11 cellular contexts compared by ENCODE assay signal in the genomic region with DNA sequence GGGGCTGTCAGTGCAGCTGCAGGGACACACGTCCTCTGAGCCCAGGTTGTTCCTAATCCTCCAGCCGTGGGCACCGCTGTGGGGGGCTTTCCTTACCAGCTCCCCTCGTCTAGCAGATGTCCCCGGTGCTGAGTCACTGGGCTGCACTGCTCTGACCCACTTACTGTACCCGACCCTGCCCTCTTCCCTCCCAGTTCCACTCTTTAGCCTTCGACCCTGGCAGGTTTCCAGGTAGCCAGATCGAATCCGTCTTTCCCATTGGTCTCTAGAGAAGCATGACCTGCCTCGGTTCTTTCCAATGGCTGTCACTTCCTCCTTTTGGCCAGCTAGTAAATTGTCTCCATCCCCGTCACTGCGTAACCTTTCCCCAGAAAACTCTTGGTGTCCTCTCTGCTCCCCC. TPM values are rescaled to one million over a fixed set of nuclear protein-coding genes. Genes with fewer than 3 reads are reported as not detected.
A peak's percentile ranks its signal among the peaks of the same experiment; 100 is the strongest.
DNase-seq lines count a peak whose midpoint lies in the region; ATAC-seq, FAIRE-seq and TF ChIP-seq lines count a peak whose summit lies in the region.
"Had no signal": no experiment of that assay in that cellular context is flagged by ENCODE, and none has a peak within 500 bp of the region (broad histone marks: within the 10 kb centered on the region; RNA-seq: fewer than 3 reads in every experiment).

No MANE protein-coding gene starts in this region.

- no peak overlapping the region for H3K4me2 ChIP-seq in HepG2 (ENCODE audit: low read depth, low read length)

- H3K4me1 Mint-ChIP-seq in naive B cell, result peaks cover 11 to 26% (median 24%) of the 10 kb centered on the region in 3 donors

- CTCF ChIA-PET in HepG2 (lab: Yijun Ruan, JAX; ENCODE audit: low intra/inter-chr PET ratio, low total read pairs), result no interaction called here

- H3K9me3 Mint-ChIP-seq in naive B cell, result no peaks in the 10 kb centered on the region

- TF ChIP-seq RAD21 in liver (IDR thresholded peaks at IDR 0.05) (no peak), HepG2 (CRISPR knock-in tag; IDR thresholded peaks at IDR 0.05) (no peak)

- BruUV-seq in HepG2 (replicated peaks; lab: Mats Ljungman, UMichigan), result no TSS peak

- DNase-seq in HepG2 (ENCODE audit: low spot score) (no peak), dermis blood vessel endothelial cell (peak; percentile 58), naive B cell (no peak), vagina (ENCODE audit: extremely low spot score in 2 of 2) (no peak), kidney glomerular epithelial cell (lab: John Stamatoyannopoulos, UW) (no peak), middle frontal gyrus (ENCODE audit: extremely low spot score, low spot score) (no peak), NCI-H2171 treated with DMSO at 0.1 percent for 48 hours (lab: John Stamatoyannopoulos, UW) (no peak)
- DNase-seq: T1000 had no signal

- 44% methylated on average over 12 of the region's 12 CpGs for WGBS in liver
- 66% methylated on average over 12 of the region's 12 CpGs for WGBS in HepG2 (ENCODE audit: low lambda C conversion rate)

- H3K9me3 ChIP-seq in liver (ENCODE audit: control insufficient read depth in 4 of 4, low read length in 3 of 4), result no peaks in the 10 kb centered on the region
- no peaks in the 10 kb centered on the region for H3K9me3 ChIP-seq in HepG2 (ENCODE audit: low read length)
- no peaks in the 10 kb centered on the region for H3K9me3 ChIP-seq in vagina
- H3K9me3 ChIP-seq: neutrophil had no signal

- H3K36me3 Mint-ChIP-seq in naive B cell, result peaks cover 5 to 11% of the 10 kb centered on the region in 2 donors

- no peak overlapping the region for H3K4me3 Mint-ChIP-seq in naive B cell

- H3K27me3 ChIP-seq in liver (ENCODE audit: control insufficient read depth in 4 of 4, insufficient read depth in 4 of 4, low read length in 3 of 4) (no peaks in the 10 kb centered on the region), HepG2 (ENCODE audit: control insufficient read depth in 1 of 2, insufficient read depth in 2 of 2, low read length in 2 of 2) (no peaks in the 10 kb centered on the region), vagina (no peaks in the 10 kb centered on the region)
- H3K27me3 ChIP-seq: neutrophil had no signal

- H3K36me3 ChIP-seq in liver (ENCODE audit: control insufficient read depth in 4 of 4, insufficient read depth in 3 of 4, low read depth in 1 of 4, low read length in 3 of 4), result peaks cover 0 to 4% (median under 1%) of the 10 kb centered on the region in 4 donors
- H3K36me3 ChIP-seq in HepG2 (replicated peaks in 1 of 2; ENCODE audit: control insufficient read depth in 1 of 2, insufficient read depth in 2 of 2, low read length in 2 of 2), result peaks cover 0 to 2% of the 10 kb centered on the region in 2 experiments; a peak in 1 of 5 replicates
- peaks cover 0 to 10% of the 10 kb centered on the region in 2 donors for H3K36me3 ChIP-seq in vagina

- H3K9ac ChIP-seq in liver (ENCODE audit: low read depth in 1 of 2, low read length in 2 of 2), result no peak overlapping the region
- no peak overlapping the region for H3K9ac ChIP-seq in HepG2 (ENCODE audit: insufficient read depth, low read depth, low read length)

- H3K27me3 Mint-ChIP-seq in naive B cell, result no peaks in the 10 kb centered on the region

- H2AFZ ChIP-seq in HepG2 (ENCODE audit: low read length), result no peak overlapping the region

- no peak for FAIRE-seq in HepG2 (lab: Jason Lieb, UNC)

- TF ChIP-seq CTCF in liver (IDR thresholded peaks at IDR 0.05; ENCODE audit: low read depth, low read length, missing input control) (no peak), HepG2 (CRISPR knock-in tag; IDR thresholded peaks at IDR 0.05) (no peak), vagina (IDR thresholded peaks at IDR 0.05) (no peak)

- ATAC-seq in HepG2, result no peak
- no peak for ATAC-seq in naive B cell (ENCODE audit: low read depth in 2 of 2)

- no peak for TF ChIP-seq EP300 in HepG2 (IDR thresholded peaks at IDR 0.05; ENCODE audit: low read depth in 2 of 2, low read length in 2 of 2)
- TF ChIP-seq EP300 in HepG2 (CRISPR knock-in tag; IDR thresholded peaks at IDR 0.05; ENCODE audit: borderline replicate concordance), result no peak

- H3K27ac ChIP-seq in liver (ENCODE audit: low read depth in 1 of 2, low read length in 2 of 2) (peak overlapping the region; percentile 2 to 36), HepG2 (ENCODE audit: extremely low read length, insufficient read depth, low read length) (no peak overlapping the region), vagina (peak overlapping the region; percentile 71)
- H3K27ac ChIP-seq: C4-2B, neutrophil had no signal

- POLR2A ChIA-PET in HepG2 (lab: Yijun Ruan, JAX), result no interaction called here

- TF ChIP-seq POLR2A in HepG2 (IDR thresholded peaks at IDR 0.05; ENCODE audit: insufficient read depth in 1 of 2, low read depth in 2 of 2, low read length in 2 of 2), result no peak
- no peak for TF ChIP-seq POLR2A in vagina (IDR thresholded peaks at IDR 0.05)

- peak overlapping the region in 4 of 6 donors; percentile 8 to 88 (median 68) for H3K27ac Mint-ChIP-seq in naive B cell

- no peaks in the 10 kb centered on the region for H4K20me1 ChIP-seq in HepG2 (ENCODE audit: insufficient read depth, low read length)

- intact Hi-C loops in HepG2 (cut with micrococcal nuclease; ENCODE audit: unreplicated experiment), result no loop called here
- intact Hi-C loops in vagina (cut with DNase I), result no loop called here

- in situ Hi-C loops in HepG2 (cut with HindIII; ENCODE audit: extremely low pct_ligation_motif_present, low pct_unique_long_range_greater_than_20kb), result no loop called here

- no peaks in the 10 kb centered on the region for H3K79me2 ChIP-seq in HepG2 (ENCODE audit: insufficient read depth, low read length)

- H3K4me1 ChIP-seq in liver (ENCODE audit: control insufficient read depth in 4 of 4, insufficient read depth in 4 of 4, low read length in 3 of 4) (peaks cover 0 to 6% (median 3%) of the 10 kb centered on the region in 4 donors), HepG2 (ENCODE audit: insufficient read depth, low read length) (peaks cover 7% of the 10 kb centered on the region; the same call in 1 of the 2 replicates), vagina (peaks cover 68% of the 10 kb centered on the region)

- H3K4me3 ChIP-seq in liver (ENCODE audit: low read depth in 1 of 3, low read length in 3 of 3) (no peak overlapping the region), HepG2 (replicated peaks in 1 of 3; ENCODE audit: insufficient read depth in 1 of 3, low read depth in 2 of 3, low read length in 3 of 3) (no peak overlapping the region), vagina (no peak overlapping the region)

TF ChIP-seq in liver, 16 proteins besides CTCF, POLR2A, EP300 and RAD21 (continues in another document):
- TF ChIP-seq RXRA (IDR thresholded peaks at IDR 0.05) (peak in 1 of 2 donors; percentile 73), FOXA1 (IDR thresholded peaks at IDR 0.05) (no peak), SP1 (IDR thresholded peaks at IDR 0.05) (peak; percentile 29), YY1 (IDR thresholded peaks at IDR 0.05) (peak; percentile 75), NR2F2 (IDR thresholded peaks at IDR 0.05) (peak; percentile 9)
- TF ChIP-seq, protein P1, sequence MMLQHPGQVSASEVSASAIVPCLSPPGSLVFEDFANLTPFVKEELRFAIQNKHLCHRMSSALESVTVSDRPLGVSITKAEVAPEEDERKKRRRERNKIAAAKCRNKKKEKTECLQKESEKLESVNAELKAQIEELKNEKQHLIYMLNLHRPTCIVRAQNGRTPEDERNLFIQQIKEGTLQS (IDR thresholded peaks at IDR 0.05), result no peak

TF ChIP-seq in HepG2, 621 proteins besides CTCF, POLR2A, EP300 and RAD21 (continues in another document):
- TF ChIP-seq ZNF678 (CRISPR knock-in tag; IDR thresholded peaks at IDR 0.05), result no peak
- no peak for TF ChIP-seq ZZZ3 (CRISPR knock-in tag; IDR thresholded peaks at IDR 0.05; ENCODE audit: borderline replicate concordance)
- no peak for TF ChIP-seq RBM39 (IDR thresholded peaks at IDR 0.05; ENCODE audit: low read depth, low read length, poor library complexity, severe bottlenecking)

RNA-seq across cellular contexts. Expression of a gene that starts 48.4 kb away (rescaled TPM):
- total RNA-seq in liver (1 to 10 TPM; 4.1 to 4.9 TPM), HepG2 (2016; rRNA removed; fragmentation: Illumina TruSeq; extraction: Trizol) (3.0 and 3.2 TPM in 2 replicates), dermis blood vessel endothelial cell (45.6 and 95.3 TPM in 2 replicates), vagina (39.5 TPM)
- polyA plus RNA-seq in liver (1 to 10 TPM; 3.7 to 5.2 TPM), HepG2 (2011; rRNA removed) (2.4 and 2.9 TPM in 2 replicates), naive B cell (ENCODE audit: low read depth in 6 of 6) (10 to 100 TPM; 12.1 to 20.9 (median 14.8) TPM)
- 1.2 and 1.3 TPM in 2 replicates for total RNA-seq in HepG2 (2016; cell fraction: cytosol; rRNA removed; fragmentation: Illumina TruSeq; extraction: Trizol; ENCODE audit: low read depth)
- total RNA-seq in HepG2 (2016; cell fraction: insoluble cytoplasmic fraction; rRNA removed; fragmentation: Illumina TruSeq; extraction: Trizol), result 2.3 and 2.7 TPM in 2 replicates
- total RNA-seq in HepG2 (2016; cell fraction: membrane; rRNA removed; fragmentation: Illumina TruSeq; extraction: Trizol), result 4.8 and 5.0 TPM in 2 replicates
- total RNA-seq in HepG2 (2016; cell fraction: nucleus; rRNA removed; fragmentation: Illumina TruSeq; extraction: Trizol), result 2.7 and 3.9 TPM in 2 replicates
- 1.5 and 2.1 TPM in 2 replicates for polyA plus RNA-seq in HepG2 (2011; cell fraction: cytosol; rRNA removed)
- polyA plus RNA-seq in HepG2 (2011; cell fraction: nucleus; rRNA removed), result 1.2 and 2.1 TPM in 2 replicates
- 1.8 and 2.5 TPM in 2 replicates for polyA plus RNA-seq in HepG2 (2012)
- polyA plus RNA-seq in HepG2 (2016; cell fraction: cytosol; fragmentation: Illumina TruSeq; extraction: Trizol; ENCODE audit: low read depth), result 1.5 and 2.0 TPM in 2 replicates
- polyA plus RNA-seq in HepG2 (2016; cell fraction: insoluble cytoplasmic fraction; fragmentation: Illumina TruSeq; extraction: Trizol; ENCODE audit: low read depth), result 4.0 and 4.7 TPM in 2 replicates
- 3.8 and 4.8 TPM in 2 replicates for polyA plus RNA-seq in HepG2 (2016; cell fraction: membrane; fragmentation: Illumina TruSeq; extraction: Trizol; ENCODE audit: low read depth)
- polyA plus RNA-seq in HepG2 (2016; cell fraction: nucleus; fragmentation: Illumina TruSeq; extraction: Trizol; ENCODE audit: insufficient read depth, low read depth), result 3.9 and 4.5 TPM in 2 replicates
- polyA minus RNA-seq in HepG2 (2011; rRNA and poly(A)+ RNA removed; ENCODE audit: low replicate concordance), result 5.5 and 9.6 TPM in 2 replicates
- polyA minus RNA-seq in HepG2 (2011; cell fraction: cytosol; rRNA and poly(A)+ RNA removed), result 3.2 and 3.3 TPM in 2 replicates
- polyA minus RNA-seq in HepG2 (2011; cell fraction: nucleus; rRNA and poly(A)+ RNA removed), result 2.6 and 2.7 TPM in 2 replicates
